ENCODE assay signal across 1 cellular context in the genomic region with DNA sequence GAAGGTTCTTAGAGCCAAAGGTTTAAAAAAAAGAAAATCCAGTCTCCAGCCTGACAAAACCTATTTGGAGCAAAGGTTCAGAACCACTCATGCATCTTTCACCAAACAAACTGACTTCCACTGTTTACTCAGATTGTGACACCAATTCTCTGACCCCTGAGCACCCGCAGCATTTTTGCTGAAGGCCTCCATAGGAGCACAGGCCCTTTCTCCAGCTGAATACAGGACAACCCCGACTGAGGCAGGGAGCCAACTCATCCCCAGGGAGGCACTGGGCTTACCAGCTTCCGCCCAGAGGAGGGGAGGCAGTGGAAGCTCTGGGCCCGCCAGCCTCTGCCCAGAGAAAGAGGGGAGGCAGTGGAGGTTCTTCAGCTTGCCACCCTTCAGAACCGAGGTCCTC.
TF ChIP-seq lines count a peak whose summit lies in the region.

No MANE protein-coding gene starts in this region.

TF ChIP-seq in liver, 16 proteins besides CTCF, POLR2A, EP300 and RAD21 (continued from another document):
- TF ChIP-seq REST (IDR thresholded peaks at IDR 0.05) (peak; percentile 58), SP1 (IDR thresholded peaks at IDR 0.05) (peak; percentile 89), FOXA1 (IDR thresholded peaks at IDR 0.05) (peak; percentile 72)
